Comparison of ENCODE assay signal across 1 cellular context in the genomic region with DNA sequence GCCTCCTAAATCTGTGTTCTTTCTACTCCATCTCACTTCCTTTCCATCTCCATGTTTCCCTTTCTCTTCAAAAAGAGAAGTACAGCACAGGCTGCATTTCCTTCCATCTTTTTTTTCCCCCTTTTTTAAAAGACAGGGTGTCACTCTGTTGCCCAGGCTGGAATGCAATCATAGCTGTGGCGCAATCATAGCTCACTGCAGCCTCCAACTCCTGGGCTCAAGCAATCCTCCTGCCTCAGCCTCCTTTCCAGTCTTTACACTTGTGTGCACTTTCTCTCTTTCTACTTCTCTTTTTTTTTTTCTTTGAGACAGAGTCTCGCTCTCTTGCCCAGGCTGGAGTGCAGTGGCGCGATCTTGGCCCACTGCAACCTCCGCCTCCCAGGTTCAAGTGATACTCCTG.
TF ChIP-seq lines count a peak whose summit lies in the region.

No MANE protein-coding gene starts in this region.

TF ChIP-seq in HepG2, 621 proteins besides CTCF, POLR2A, EP300 and RAD21:
- TF ChIP-seq, protein P1, sequence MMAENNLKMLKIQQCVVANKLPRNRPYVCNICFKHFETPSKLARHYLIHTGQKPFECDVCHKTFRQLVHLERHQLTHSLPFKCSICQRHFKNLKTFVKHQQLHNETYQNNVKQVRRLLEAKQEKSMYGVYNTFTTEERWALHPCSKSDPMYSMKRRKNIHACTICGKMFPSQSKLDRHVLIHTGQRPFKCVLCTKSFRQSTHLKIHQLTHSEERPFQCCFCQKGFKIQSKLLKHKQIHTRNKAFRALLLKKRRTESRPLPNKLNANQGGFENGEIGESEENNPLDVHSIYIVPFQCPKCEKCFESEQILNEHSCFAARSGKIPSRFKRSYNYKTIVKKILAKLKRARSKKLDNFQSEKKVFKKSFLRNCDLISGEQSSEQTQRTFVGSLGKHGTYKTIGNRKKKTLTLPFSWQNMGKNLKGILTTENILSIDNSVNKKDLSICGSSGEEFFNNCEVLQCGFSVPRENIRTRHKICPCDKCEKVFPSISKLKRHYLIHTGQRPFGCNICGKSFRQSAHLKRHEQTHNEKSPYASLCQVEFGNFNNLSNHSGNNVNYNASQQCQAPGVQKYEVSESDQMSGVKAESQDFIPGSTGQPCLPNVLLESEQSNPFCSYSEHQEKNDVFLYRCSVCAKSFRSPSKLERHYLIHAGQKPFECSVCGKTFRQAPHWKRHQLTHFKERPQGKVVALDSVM (CRISPR knock-in tag; IDR thresholded peaks at IDR 0.05): peak; percentile 84
